29 cellular contexts compared by ENCODE assay signal in the genomic region with DNA sequence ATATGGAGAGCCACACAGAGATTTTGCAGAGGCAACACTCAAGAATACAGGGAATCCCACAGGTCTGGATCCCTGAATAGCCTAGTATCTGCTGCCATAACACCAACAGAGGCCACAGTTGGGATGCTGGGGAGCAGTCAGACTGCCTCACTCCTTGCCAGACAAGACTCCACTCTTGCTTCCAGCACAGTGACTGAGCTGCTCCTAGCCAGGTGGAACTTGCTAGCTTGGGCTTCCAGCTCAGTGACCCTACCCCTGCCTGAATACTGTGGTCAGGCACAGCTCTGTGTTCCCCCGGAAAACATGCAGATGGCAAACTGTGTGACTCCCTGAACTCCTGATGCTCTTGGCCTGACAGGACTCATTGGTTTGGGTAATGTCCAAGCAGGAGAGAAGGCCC.
"Had no signal": no experiment of that assay in that cellular context is flagged by ENCODE, and none has a peak within 500 bp of the region (broad histone marks: within the 10 kb centered on the region; RNA-seq: fewer than 3 reads in every experiment).

No MANE protein-coding gene starts in this region.

- H3K4me3 ChIP-seq: PC-9, SJCRH30, SK-N-MC had no signal

- H3K36me3 ChIP-seq: SJCRH30 had no signal

- FAIRE-seq: RCC 7860 had no signal

- DNase-seq: Karpas-422, MM.1S, MV-4-11, NCI-H1092, NCI-H1105, NCI-H1417 treated with DMSO at 0.1 percent for 48 hours, NCI-H1436 treated with DMSO at 0.1 percent for 48 hours, NCI-H1694 treated with DMSO at 0.1 percent for 48 hours, NCI-H187 treated with DMSO at 0.1 percent for 48 hours, NCI-H2029, NCI-H2081, NCI-H2171 treated with DMSO at 0.1 percent for 48 hours, NCI-H2227 treated with DMSO at 0.1 percent for 48 hours, NCI-H345, NCI-H446 treated with DMSO at 0.1 percent for 48 hours, NCI-H510A, NCI-H524, NCI-H526, NCI-H69, NCI-H748 treated with DMSO at 0.1 percent for 48 hours, NCI-H82, PC-9, SHP77, SIG-M5, SJCRH30 had no signal

- H3K4me2 ChIP-seq: PC-9 had no signal

- H2AFZ ChIP-seq: PC-9 had no signal

- H3K27me3 ChIP-seq: SJCRH30 had no signal

- H3K9ac ChIP-seq: KMS-11 had no signal

- H3K9me3 ChIP-seq: SJCRH30 had no signal

- H3K27ac ChIP-seq: KMS-11, PC-9, RWPE1, SJCRH30, SK-N-MC had no signal

- H3K4me1 ChIP-seq: SJCRH30 had no signal
